In genomic region chr4:168077726-168078239, GRCh38 we compare ENCODE assay signal across 1 cellular context.
TF ChIP-seq lines count a peak whose summit lies in the region.

No MANE protein-coding gene starts in this region.

TF ChIP-seq in endothelial cell of umbilical vein, 7 proteins besides CTCF, POLR2A, EP300 and RAD21:
- TF ChIP-seq EZH2 (IDR thresholded peaks at IDR 0.05; ENCODE audit: borderline replicate concordance, low read depth, low read length, severe bottlenecking) (no peak), GATA2 (IDR thresholded peaks at IDR 0.05; ENCODE audit: insufficient read depth, insufficient read length, low read depth, low read length) (peak; percentile 10), POLR2AphosphoS5 (IDR thresholded peaks at IDR 0.05; ENCODE audit: insufficient read depth, low read depth, low read length) (no peak)
